Comparison of ENCODE assay signal across 10 cellular contexts in the genomic region with DNA sequence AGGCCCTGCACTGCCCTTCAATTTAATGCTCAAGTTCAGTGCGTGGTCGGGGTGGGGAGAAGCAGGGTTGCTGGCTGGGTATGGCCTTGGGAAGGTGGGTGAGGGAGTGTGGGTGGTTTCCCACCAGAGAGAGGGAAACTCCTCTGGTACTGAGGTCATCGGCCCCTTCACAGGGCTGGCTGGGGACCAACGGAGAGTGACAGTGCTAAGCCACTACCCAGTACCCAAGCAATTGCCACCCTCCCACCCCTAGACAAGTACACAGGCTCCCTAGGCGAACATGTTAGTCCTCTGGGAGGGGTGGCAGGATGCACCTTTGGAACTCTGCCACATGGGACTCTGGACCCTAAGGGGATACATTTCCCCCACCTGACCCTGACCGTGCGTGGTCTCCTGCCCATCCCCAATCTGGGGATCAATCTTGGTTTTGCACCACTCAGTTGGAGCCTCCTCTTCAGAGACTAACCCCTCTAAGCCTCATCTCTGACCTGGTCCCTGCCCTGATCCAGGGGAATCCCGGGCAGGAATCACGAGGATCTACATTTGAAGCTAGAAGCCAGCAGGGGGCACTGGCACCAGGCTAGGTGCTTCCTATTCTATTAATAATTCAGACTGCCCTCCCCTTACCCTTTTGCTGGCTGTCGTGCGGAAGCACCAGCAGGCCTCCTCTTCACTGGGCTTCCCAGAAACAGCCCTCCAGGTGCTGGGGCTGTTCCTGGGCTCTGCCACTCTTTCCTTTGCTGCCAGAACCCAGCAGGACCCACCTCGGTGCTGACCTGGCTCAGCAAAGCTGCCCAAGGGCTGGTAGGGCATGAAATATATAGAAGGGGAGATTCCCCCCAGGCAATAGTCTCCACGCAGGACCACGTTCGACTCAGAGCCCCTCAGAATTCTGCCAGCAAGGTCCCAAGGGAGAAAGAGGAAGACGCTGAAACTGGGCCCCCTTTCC.
DNase-seq lines count a peak whose midpoint lies in the region; ATAC-seq and TF ChIP-seq lines count a peak whose summit lies in the region.
"Had no signal": no experiment of that assay in that cellular context is flagged by ENCODE, and none has a peak within 500 bp of the region (broad histone marks: within the 10 kb centered on the region; RNA-seq: fewer than 3 reads in every experiment).

No MANE protein-coding gene starts in this region.

- H3K36me3 Mint-ChIP-seq in nephron progenitor cell (ENCODE audit: low read depth): peaks cover under 1% of the 10 kb centered on the region
- H3K36me3 Mint-ChIP-seq in stimulated activated memory B cell treated with anti-CD40 and anti-IgM and Interleukin-4, amounts not matched to agents 10 μg/mL and 1 μg/mL and 100 μg/mL, for 72 hours: no peaks in the 10 kb centered on the region

- H3K4me1 ChIP-seq in DOHH2 (ENCODE audit: control insufficient read depth, low read length): no peaks in the 10 kb centered on the region

- no peak overlapping the region for H3K27ac Mint-ChIP-seq in nephron progenitor cell
- H3K27ac Mint-ChIP-seq in stimulated activated memory B cell treated with anti-CD40 and anti-IgM and Interleukin-4, amounts not matched to agents 10 μg/mL and 1 μg/mL and 100 μg/mL, for 72 hours: no peak overlapping the region
- H3K27ac Mint-ChIP-seq: stimulated activated naive CD8-positive, alpha-beta T cell treated with anti-CD3 and anti-CD28 coated beads, Interleukin-15, Interleukin-2, amounts not matched to agents 100 ng/mL and 50 ng/mL, for 24 hours had no signal

- H3K27me3 ChIP-seq in DOHH2 (ENCODE audit: control insufficient read depth, low read length): no peaks in the 10 kb centered on the region

- H3K36me3 ChIP-seq in DOHH2 (ENCODE audit: control insufficient read depth, low read length): no peaks in the 10 kb centered on the region

- no peak for ATAC-seq in stimulated activated memory B cell treated with anti-CD40 and anti-IgM and Interleukin-4, amounts not matched to agents 10 μg/mL and 1 μg/mL and 100 μg/mL, for 72 hours
- no peak for ATAC-seq in GM21717 (IDR thresholded peaks at IDR 0.05; ENCODE audit: unreplicated experiment)

- H3K27me3 Mint-ChIP-seq in nephron progenitor cell (ENCODE audit: low read depth, poor library complexity): no peaks in the 10 kb centered on the region
- H3K27me3 Mint-ChIP-seq in stimulated activated memory B cell treated with anti-CD40 and anti-IgM and Interleukin-4, amounts not matched to agents 10 μg/mL and 1 μg/mL and 100 μg/mL, for 72 hours: no peaks in the 10 kb centered on the region

- peak; percentile 41 for TF ChIP-seq CTCF in DOHH2 (IDR thresholded peaks at IDR 0.05; ENCODE audit: low read depth, low read length, poor library complexity, severe bottlenecking)
- peak; percentile 57 for TF ChIP-seq CTCF in nephron progenitor cell (IDR thresholded peaks at IDR 0.05)
- no peak for TF ChIP-seq CTCF in GM20000 (IDR thresholded peaks at IDR 0.05; ENCODE audit: extremely low read depth, missing control alignments)

- no peak overlapping the region for H3K4me3 ChIP-seq in DOHH2 (ENCODE audit: low read length)
- H3K4me3 ChIP-seq: lung had no signal

- no peak overlapping the region for H3K27ac ChIP-seq in DOHH2 (ENCODE audit: low read depth, low read length)

- H3K79me2 ChIP-seq in DOHH2 (ENCODE audit: control insufficient read depth, low read length): no peaks in the 10 kb centered on the region

- H3K9me3 ChIP-seq in DOHH2 (ENCODE audit: control insufficient read depth, insufficient read depth, low read length): no peaks in the 10 kb centered on the region

- no peak overlapping the region for H3K4me3 Mint-ChIP-seq in nephron progenitor cell
- no peak overlapping the region for H3K4me3 Mint-ChIP-seq in stimulated activated memory B cell treated with anti-CD40 and anti-IgM and Interleukin-4, amounts not matched to agents 10 μg/mL and 1 μg/mL and 100 μg/mL, for 72 hours
- H3K4me3 Mint-ChIP-seq: stimulated activated naive CD8-positive, alpha-beta T cell treated with anti-CD3 and anti-CD28 coated beads, Interleukin-15, Interleukin-2, amounts not matched to agents 100 ng/mL and 50 ng/mL, for 24 hours had no signal

- no peaks in the 10 kb centered on the region for H4K20me1 ChIP-seq in DOHH2 (ENCODE audit: control insufficient read depth, insufficient read depth, low read depth, low read length)

- H3F3A ChIP-seq in DOHH2 (ENCODE audit: control insufficient read depth, insufficient read depth): no peaks in the 10 kb centered on the region

- no peaks in the 10 kb centered on the region for H3K9me2 ChIP-seq in DOHH2 (replicated peaks; ENCODE audit: control insufficient read depth, low read length)

- H3K9me3 Mint-ChIP-seq in nephron progenitor cell: no peaks in the 10 kb centered on the region
- no peaks in the 10 kb centered on the region for H3K9me3 Mint-ChIP-seq in stimulated activated memory B cell treated with anti-CD40 and anti-IgM and Interleukin-4, amounts not matched to agents 10 μg/mL and 1 μg/mL and 100 μg/mL, for 72 hours
- H3K9me3 Mint-ChIP-seq: stimulated activated naive CD8-positive, alpha-beta T cell treated with anti-CD3 and anti-CD28 coated beads, Interleukin-15, Interleukin-2, amounts not matched to agents 100 ng/mL and 50 ng/mL, for 24 hours had no signal

- H3K4me1 Mint-ChIP-seq in nephron progenitor cell: peaks cover 77% of the 10 kb centered on the region
- no peaks in the 10 kb centered on the region for H3K4me1 Mint-ChIP-seq in stimulated activated memory B cell treated with anti-CD40 and anti-IgM and Interleukin-4, amounts not matched to agents 10 μg/mL and 1 μg/mL and 100 μg/mL, for 72 hours

- H3K4me2 ChIP-seq in DOHH2 (ENCODE audit: low read length): no peak overlapping the region

- DNase-seq in NCI-H1092 (lab: John Stamatoyannopoulos, UW) (peak; percentile 50), cerebellar cortex (ENCODE audit: low spot score) (peak; percentile 58), nephron progenitor cell (peak; percentile 52), NOMO-1 (lab: John Stamatoyannopoulos, UW; ENCODE audit: unreplicated experiment in 2 of 2) (no peak), GM20000 (ENCODE audit: low spot score) (no peak)

Comparison
In these comparisons a context has a peak if more than half of its experiments do, and no peak if none do; other contexts are left out.
1. DNase-seq: peak in NCI-H1092 (single experiment), cerebellar cortex (single experiment) and nephron progenitor cell (single experiment); none in NOMO-1 (0 of 2) and GM20000 (single experiment).